ENCODE assay signal across 7 cellular contexts in genomic region chr17:78840780-78841611, GRCh38. TPM values are rescaled to one million over a fixed set of nuclear protein-coding genes. Genes with fewer than 3 reads are reported as not detected.
DNase-seq lines count a peak whose midpoint lies in the region; ATAC-seq, FAIRE-seq and TF ChIP-seq lines count a peak whose summit lies in the region.

TSS of gene USP36 (minus strand) at chr17:78840814. CDS start at chr17:78836363, 4,451 bp downstream.

- TF ChIP-seq CTCF in astrocyte of the cerebellum (IDR thresholded peaks at IDR 0.05; ENCODE audit: low read depth, low read length, missing control alignments): no peak

- peak within 1 kb of the TSS; percentile 71 for H3K4me3 ChIP-seq in astrocyte of the cerebellum (ENCODE audit: low read depth, low read length)

- peak; percentile 85 for ATAC-seq in HG02981 (IDR thresholded peaks at IDR 0.05; ENCODE audit: unreplicated experiment)

- in situ Hi-C loops in astrocyte of the cerebellum (cut with HindIII; ENCODE audit: low sequenced_read_pairs): loop anchor here (25.0 kb wide), 1 partner anchor 354 kb away; no protein-coding TSS in a partner anchor

- FAIRE-seq in GM18507 (lab: Jason Lieb, UNC): peak; percentile 97

- DNase-seq in GM18507 (ENCODE audit: extremely low spot score, insufficient read length, low read depth): peak; percentile 98
- DNase-seq in NCI-H2029 treated with DMSO at 0.1 percent for 48 hours (lab: John Stamatoyannopoulos, UW): peak; percentile 82
- peak; percentile 100 for DNase-seq in T-helper 9 cell
- peak; percentile 98 for DNase-seq in astrocyte of the cerebellum (ENCODE audit: low read depth)
- peak; percentile 98 for DNase-seq in hepatic stellate cell (ENCODE audit: low spot score)
- DNase-seq in renal cortical epithelial cell (ENCODE audit: low read depth): peak; percentile 95

RNA-seq across cellular contexts. Expression of gene USP36, which starts in this region (rescaled TPM):
- 14.8 and 33.5 TPM in 2 replicates for total RNA-seq in renal cortical epithelial cell

Comparison
In these comparisons a context has a peak if more than half of its experiments do, and no peak if none do; other contexts are left out.
1. Peak in every context shown above with its lines: DNase-seq, ATAC-seq and H3K4me3 ChIP-seq.